ENCODE assay signal across 1 cellular context in genomic region chr13:106561551-106562170, GRCh38.
TF ChIP-seq lines count a peak whose summit lies in the region.

No MANE protein-coding gene starts in this region.

TF ChIP-seq in GM23338, 12 proteins besides CTCF, POLR2A, EP300 and RAD21 (continued from another document):
- no peak for TF ChIP-seq ZNF462 (CRISPR knock-in tag; IDR thresholded peaks at IDR 0.05)
- TF ChIP-seq ETS1 (IDR thresholded peaks at IDR 0.05): no peak
- no peak for TF ChIP-seq REST (IDR thresholded peaks at IDR 0.05; ENCODE audit: unreplicated experiment)
- no peak for TF ChIP-seq NANOG (IDR thresholded peaks at IDR 0.05; ENCODE audit: borderline replicate concordance)
